ENCODE assay signal across 22 cellular contexts in genomic region chr5:168307925-168308584, GRCh38.
"Had no signal": no experiment of that assay in that cellular context is flagged by ENCODE, and none has a peak within 500 bp of the region (broad histone marks: within the 10 kb centered on the region; RNA-seq: fewer than 3 reads in every experiment).

No MANE protein-coding gene starts in this region.

- H3K27me3 Mint-ChIP-seq: activated CD4-positive, alpha-beta T cell treated with anti-CD3 and anti-CD28 coated beads, Interleukin-2, amount 10 ng/mL, durations not matched to agents 24 days and 14 days had no signal

- H3K4me3 Mint-ChIP-seq: activated CD4-positive, alpha-beta T cell treated with anti-CD3 and anti-CD28 coated beads, Interleukin-2, amount 10 ng/mL, durations not matched to agents 24 days and 14 days; activated T-cell treated with anti-CD3 and anti-CD28 coated beads, Interleukin-2, amount 50 U/mL, for 72 hours; natural killer cell; T-helper 2 cell treated with Interferon-gamma antibody and Interleukin-4, amounts not matched to agents 5 μg/mL and 100 μg/mL, for 36 hours had no signal

- H3K36me3 ChIP-seq: gastrocnemius medialis, heart right ventricle, suprapubic skin had no signal

- H3K27ac Mint-ChIP-seq: activated CD4-positive, alpha-beta T cell treated with anti-CD3 and anti-CD28 coated beads, Interleukin-2, amount 10 ng/mL, durations not matched to agents 24 days and 14 days; activated naive CD4-positive, alpha-beta T cell treated with anti-CD3 and anti-CD28 coated beads, Interleukin-2, amount 50 U/mL, for 72 hours; activated T-cell treated with anti-CD3 and anti-CD28 coated beads, Interleukin-2, amount 50 U/mL, for 72 hours; natural killer cell; T-helper 2 cell treated with Interferon-gamma antibody and Interleukin-4, amounts not matched to agents 5 μg/mL and 100 μg/mL, for 36 hours had no signal

- H3K9me3 ChIP-seq: gastrocnemius medialis, heart right ventricle, suprapubic skin had no signal

- H3K27ac ChIP-seq: gastrocnemius medialis, heart right ventricle, skin epidermis, suprapubic skin had no signal

- H3K4me1 ChIP-seq: gastrocnemius medialis, heart right ventricle, suprapubic skin had no signal

- H3K4me3 ChIP-seq: gastrocnemius medialis, heart right ventricle, skin epidermis, suprapubic skin had no signal

- H3K9me3 Mint-ChIP-seq: activated CD4-positive, alpha-beta T cell treated with anti-CD3 and anti-CD28 coated beads, Interleukin-2, amount 10 ng/mL, durations not matched to agents 24 days and 14 days; activated naive CD4-positive, alpha-beta T cell treated with anti-CD3 and anti-CD28 coated beads, Interleukin-2, amount 50 U/mL, for 72 hours; activated T-cell treated with anti-CD3 and anti-CD28 coated beads, Interleukin-2, amount 50 U/mL, for 72 hours; natural killer cell; T-helper 2 cell treated with Interferon-gamma antibody and Interleukin-4, amounts not matched to agents 5 μg/mL and 100 μg/mL, for 36 hours had no signal

- H3K27me3 ChIP-seq: gastrocnemius medialis, suprapubic skin had no signal

- H3K36me3 Mint-ChIP-seq: activated naive CD4-positive, alpha-beta T cell treated with anti-CD3 and anti-CD28 coated beads, Interleukin-2, amount 50 U/mL, for 72 hours; natural killer cell had no signal

- H3K4me1 Mint-ChIP-seq: activated CD4-positive, alpha-beta T cell treated with anti-CD3 and anti-CD28 coated beads, Interleukin-2, amount 10 ng/mL, durations not matched to agents 24 days and 14 days; natural killer cell had no signal

- ATAC-seq: activated naive CD4-positive, alpha-beta T cell treated with anti-CD3 and anti-CD28 coated beads, Interleukin-2, amount 50 U/mL, for 72 hours; activated T-cell treated with anti-CD3 and anti-CD28 coated beads, Interleukin-2, amount 50 U/mL, for 72 hours; gastrocnemius medialis; heart right ventricle; natural killer cell had no signal

- DNase-seq: activated CD4-positive, alpha-beta T cell treated with anti-CD3 and anti-CD28 coated beads, Interleukin-2, amount 10 ng/mL, durations not matched to agents 24 days and 14 days; activated CD4-positive, CD25-positive, alpha-beta regulatory T cell; activated CD8-positive, alpha-beta memory T cell treated with anti-CD3 and anti-CD28 coated beads, Interleukin-2, amount 50 U/mL, for 48 hours; activated gamma-delta T cell; activated T-cell treated with anti-CD3 and anti-CD28 coated beads, Interleukin-2, amount 50 U/mL, for 72 hours; amniotic stem cell; caudate nucleus; erythroblast; gastrocnemius medialis; heart right ventricle; mesenchymal stem cell; natural killer cell; nucleus accumbens; stimulated activated CD4-positive, alpha-beta T cell treated with anti-CD3 and anti-CD28 coated beads, Interleukin-4, amount 100 ng/mL, for 4 hours; stimulated activated CD8-positive, alpha-beta memory T cell treated with anti-CD3 and anti-CD28 coated beads, Interleukin-4, amount 100 ng/mL, for 48 hours; stimulated activated naive CD4-positive, alpha-beta T cell treated with Interleukin-2 at 50 U/mL for 16 hours had no signal

- FAIRE-seq: colon, islet of Langerhans had no signal
